In genomic region chr13:67408823-67409222, GRCh38 we compare ENCODE assay signal across 17 cellular contexts.
DNase-seq lines count a peak whose midpoint lies in the region; ATAC-seq, FAIRE-seq and TF ChIP-seq lines count a peak whose summit lies in the region.
"Had no signal": no experiment of that assay in that cellular context is flagged by ENCODE, and none has a peak within 500 bp of the region (broad histone marks: within the 10 kb centered on the region; RNA-seq: fewer than 3 reads in every experiment).

No MANE protein-coding gene starts in this region.

- TF ChIP-seq CTCF in D721Med (IDR thresholded peaks at IDR 0.05; ENCODE audit: insufficient read depth, missing control alignments), result no peak
- TF ChIP-seq CTCF in IMR-90 (conservative IDR thresholded peaks at IDR 0.05; ENCODE audit: low read depth, low read length), result no peak
- TF ChIP-seq CTCF in cardiac fibroblast (IDR thresholded peaks at IDR 0.05; ENCODE audit: low read depth, low read length), result no peak
- no peak for TF ChIP-seq CTCF in right lobe of liver (IDR thresholded peaks at IDR 0.05)
- TF ChIP-seq CTCF in chondrocyte (IDR thresholded peaks at IDR 0.05), result no peak

- in situ Hi-C loops in IMR-90 (cut with MboI; ENCODE audit: low sequenced_read_pairs), result no loop called here

- no peak overlapping the region for H4K8ac ChIP-seq in IMR-90 (ENCODE audit: low read depth in 2 of 2, low read length in 2 of 2)

- H3K9ac ChIP-seq in IMR-90 (ENCODE audit: low read depth, low read length), result no peak overlapping the region
- H3K9ac ChIP-seq: KMS-11, SK-N-SH had no signal

- no CpG with 5 or more reads among the region's 1 CpG for WGBS in IMR-90 (ENCODE audit: extremely low coverage in 2 of 2, insufficient read length in 1 of 2), 2 experiments
- WGBS in right lobe of liver (ENCODE audit: insufficient coverage, low coverage, low lambda C conversion rate, missing lambda C conversion rate), result 13% methylated on average over 1 of the region's 1 CpG

- H2AK5ac ChIP-seq in IMR-90 (ENCODE audit: low read depth, low read length), result no peak overlapping the region

- H3K18ac ChIP-seq in IMR-90 (ENCODE audit: low read depth, low read length), result no peak overlapping the region

- peaks cover 8% of the 10 kb centered on the region for H3K4me1 Mint-ChIP-seq in chondrocyte (ENCODE audit: low read depth)
- no peaks in the 10 kb centered on the region for H3K4me1 Mint-ChIP-seq in stimulated activated naive CD8-positive, alpha-beta T cell treated with anti-CD3 and anti-CD28 coated beads, Interleukin-15, amount 100 ng/mL, for 72 hours

- DNase-seq in D721Med (ENCODE audit: insufficient read length, low spot score) (no peak), IMR-90 (no peak), cardiac fibroblast (ENCODE audit: low read depth in 2 of 2) (peak; percentile 67 to 75), right lobe of liver (no peak), chondrocyte (ENCODE audit: low spot score) (no peak), cerebellar cortex (ENCODE audit: low spot score) (no peak)
- DNase-seq in stimulated activated naive CD8-positive, alpha-beta T cell treated with anti-CD3 and anti-CD28 coated beads, Interleukin-15, amount 100 ng/mL, for 72 hours, result no peak
- DNase-seq: activated CD4-positive, alpha-beta memory T cell treated with anti-CD3 and anti-CD28 coated beads for 36 hours; AML-193; DMS153; NCI-H2081; SK-N-SH; stimulated activated CD4-positive, alpha-beta T cell treated with anti-CD3 and anti-CD28 coated beads, Interleukin-1b, Interleukin-23, amount 100 ng/mL, for 48 hours had no signal

- H3K9me3 ChIP-seq in IMR-90 (ENCODE audit: control insufficient read depth, insufficient read depth, low read length) (no peaks in the 10 kb centered on the region), right lobe of liver (no peaks in the 10 kb centered on the region)
- H3K9me3 ChIP-seq: SK-N-SH, thoracic aorta had no signal

- H3K4ac ChIP-seq in IMR-90 (ENCODE audit: low read depth, low read length), result no peak overlapping the region

- H3K4me1 ChIP-seq in IMR-90 (ENCODE audit: control insufficient read depth, insufficient read depth, low read length), result no peaks in the 10 kb centered on the region
- H3K4me1 ChIP-seq in right lobe of liver, result peaks cover 0 to 6% (median 0%) of the 10 kb centered on the region in 4 donors

- H3K27ac Mint-ChIP-seq in chondrocyte (ENCODE audit: unreplicated experiment), result no peak overlapping the region
- no peak overlapping the region for H3K27ac Mint-ChIP-seq in stimulated activated naive CD8-positive, alpha-beta T cell treated with anti-CD3 and anti-CD28 coated beads, Interleukin-15, amount 100 ng/mL, for 72 hours
- H3K27ac Mint-ChIP-seq: activated CD4-positive, alpha-beta memory T cell treated with anti-CD3 and anti-CD28 coated beads for 36 hours; dendritic cell treated with granulocyte-macrophage colony-stimulating factor and Interleukin-4, amounts not matched to agents 40 ng/mL and 50 ng/mL, for 4 days had no signal

- H4K91ac ChIP-seq in IMR-90 (ENCODE audit: insufficient read depth, low read depth, low read length), result no peak overlapping the region

- H3K36me3 ChIP-seq in IMR-90 (ENCODE audit: control insufficient read depth, insufficient read depth, low read length) (no peaks in the 10 kb centered on the region), right lobe of liver (no peaks in the 10 kb centered on the region)
- H3K36me3 ChIP-seq: thoracic aorta had no signal

- H2BK5ac ChIP-seq in IMR-90 (ENCODE audit: low read depth, low read length, poor library complexity, severe bottlenecking), result no peak overlapping the region

- H3K79me1 ChIP-seq in IMR-90 (ENCODE audit: low read depth in 1 of 2, low read length in 2 of 2), result no peaks in the 10 kb centered on the region

- ATAC-seq in IMR-90 (ENCODE audit: low read depth) (no peak), right lobe of liver (peak; percentile 80 to 91 (median 86)), GM18511 (IDR thresholded peaks at IDR 0.05; ENCODE audit: unreplicated experiment) (no peak)
- ATAC-seq in stimulated activated naive CD8-positive, alpha-beta T cell treated with anti-CD3 and anti-CD28 coated beads, Interleukin-15, amount 100 ng/mL, for 72 hours, result no peak

- H3K27me3 ChIP-seq in IMR-90 (ENCODE audit: control insufficient read depth, insufficient read depth, low read length) (no peaks in the 10 kb centered on the region), right lobe of liver (no peaks in the 10 kb centered on the region)

- H2AK9ac ChIP-seq in IMR-90 (replicated peaks; ENCODE audit: low read depth, low read length, poor library complexity), result no peak overlapping the region

- H2BK20ac ChIP-seq in IMR-90 (ENCODE audit: low read depth, low read length), result no peak overlapping the region

- intact Hi-C loops in IMR-90 (cut with micrococcal nuclease) (no loop called here), right lobe of liver (cut with DNase I) (no loop called here)

- H3K56ac ChIP-seq in IMR-90 (ENCODE audit: extremely low read depth, insufficient read depth, low read length), result no peak overlapping the region

- H3K4me2 ChIP-seq in IMR-90 (ENCODE audit: low read depth, low read length), result no peak overlapping the region
- H3K4me2 ChIP-seq: KMS-11, SK-N-SH had no signal

- POLR2A ChIA-PET in IMR-90 (lab: Charles Lee; ENCODE audit: unreplicated experiment), result no interaction called here

- H3K27ac ChIP-seq in IMR-90 (ENCODE audit: insufficient read depth, low read length) (no peak overlapping the region), right lobe of liver (no peak overlapping the region)
- H3K27ac ChIP-seq: KMS-11, thoracic aorta had no signal

- H2BK15ac ChIP-seq in IMR-90 (ENCODE audit: low read depth, low read length), result no peak overlapping the region

- H4K5ac ChIP-seq in IMR-90 (ENCODE audit: low read depth, low read length), result no peak overlapping the region

- no peak for TF ChIP-seq RAD21 in IMR-90 (IDR thresholded peaks at IDR 0.05; ENCODE audit: low read length)

- H3K4me3 Mint-ChIP-seq in chondrocyte (ENCODE audit: unreplicated experiment), result no peak overlapping the region
- no peak overlapping the region for H3K4me3 Mint-ChIP-seq in stimulated activated naive CD8-positive, alpha-beta T cell treated with anti-CD3 and anti-CD28 coated beads, Interleukin-15, amount 100 ng/mL, for 72 hours
- H3K4me3 Mint-ChIP-seq: activated CD4-positive, alpha-beta memory T cell treated with anti-CD3 and anti-CD28 coated beads for 36 hours; dendritic cell treated with granulocyte-macrophage colony-stimulating factor and Interleukin-4, amounts not matched to agents 40 ng/mL and 50 ng/mL, for 4 days had no signal

- dilution Hi-C loops in IMR-90 (cut with HindIII; ENCODE audit: low sequenced_read_pairs, unreplicated experiment), result no loop called here

- H3K23ac ChIP-seq in IMR-90 (ENCODE audit: low read depth, low read length), result no peak overlapping the region

- no peak overlapping the region for H2AFZ ChIP-seq in IMR-90 (replicated peaks; ENCODE audit: low read length, poor library complexity)

- no peaks in the 10 kb centered on the region for H3K9me3 Mint-ChIP-seq in chondrocyte (ENCODE audit: low read depth)
- no peaks in the 10 kb centered on the region for H3K9me3 Mint-ChIP-seq in stimulated activated naive CD8-positive, alpha-beta T cell treated with anti-CD3 and anti-CD28 coated beads, Interleukin-15, amount 100 ng/mL, for 72 hours
- H3K9me3 Mint-ChIP-seq: activated CD4-positive, alpha-beta memory T cell treated with anti-CD3 and anti-CD28 coated beads for 36 hours; dendritic cell treated with granulocyte-macrophage colony-stimulating factor and Interleukin-4, amounts not matched to agents 40 ng/mL and 50 ng/mL, for 4 days had no signal

- no peaks in the 10 kb centered on the region for H3K9me1 ChIP-seq in IMR-90 (ENCODE audit: insufficient read depth, low read length)

- H3K14ac ChIP-seq in IMR-90 (replicated peaks; ENCODE audit: low read depth, low read length), result no peak overlapping the region

- TF ChIP-seq POLR2A in IMR-90 (IDR thresholded peaks at IDR 0.05; ENCODE audit: low read depth, low read length) (no peak), right lobe of liver (IDR thresholded peaks at IDR 0.05) (no peak)

- H3K27me3 Mint-ChIP-seq in chondrocyte (ENCODE audit: low read depth), result no peaks in the 10 kb centered on the region
- H3K27me3 Mint-ChIP-seq in stimulated activated naive CD8-positive, alpha-beta T cell treated with anti-CD3 and anti-CD28 coated beads, Interleukin-15, amount 100 ng/mL, for 72 hours, result no peaks in the 10 kb centered on the region
- H3K27me3 Mint-ChIP-seq: activated CD4-positive, alpha-beta memory T cell treated with anti-CD3 and anti-CD28 coated beads for 36 hours; dendritic cell treated with granulocyte-macrophage colony-stimulating factor and Interleukin-4, amounts not matched to agents 40 ng/mL and 50 ng/mL, for 4 days had no signal

- H4K20me1 ChIP-seq in IMR-90 (ENCODE audit: insufficient read depth, low read length), result no peaks in the 10 kb centered on the region

- FAIRE-seq in D721Med (lab: Jason Lieb, UNC), result peak; percentile 63

- CTCF ChIA-PET in IMR-90 (lab: Yijun Ruan, JAX), result interaction anchor here (1.0 kb wide), 1 partner anchor 26 kb away, joined by 3 read pairs; no protein-coding TSS in a partner anchor

- H3K4me3 ChIP-seq in IMR-90 (ENCODE audit: insufficient read depth, low read depth, low read length) (no peak overlapping the region), cardiac fibroblast (replicated peaks in 1 of 2; ENCODE audit: low read depth in 2 of 2, low read length in 2 of 2) (no peak overlapping the region), right lobe of liver (no peak overlapping the region)
- H3K4me3 ChIP-seq: thoracic aorta had no signal

- H3K36me3 Mint-ChIP-seq in chondrocyte (ENCODE audit: low read depth), result no peaks in the 10 kb centered on the region
- H3K36me3 Mint-ChIP-seq: activated CD4-positive, alpha-beta memory T cell treated with anti-CD3 and anti-CD28 coated beads for 36 hours had no signal

- H2BK120ac ChIP-seq in IMR-90 (ENCODE audit: low read depth, low read length), result no peak overlapping the region

- BruUV-seq in IMR-90 (replicated peaks; lab: Mats Ljungman, UMichigan), result no TSS peak

TF ChIP-seq in IMR-90, 13 proteins besides CTCF, POLR2A, EP300 and RAD21 (continues in another document):
- no peak for TF ChIP-seq RCOR1 (IDR thresholded peaks at IDR 0.05; ENCODE audit: insufficient replicate concordance, low read length)
- TF ChIP-seq CEBPB (IDR thresholded peaks at IDR 0.05; ENCODE audit: low read depth, low read length), result 0 out of 2 replicates have a peak, but pooled peaks have one; percentile 12
- TF ChIP-seq NFE2L2 (IDR thresholded peaks at IDR 0.05; ENCODE audit: low read depth, low read length), result no peak
- TF ChIP-seq USF2 (IDR thresholded peaks at IDR 0.05; ENCODE audit: low read depth, low read length), result no peak
- TF ChIP-seq RFX5 (IDR thresholded peaks at IDR 0.05; ENCODE audit: low read depth, low read length), result no peak
- TF ChIP-seq MXI1 (IDR thresholded peaks at IDR 0.05; ENCODE audit: borderline replicate concordance, low read depth, low read length), result no peak

Comparison
In these comparisons a context has a peak if more than half of its experiments do, and no peak if none do; other contexts are left out.
1. DNase-seq: peak in cardiac fibroblast (2 of 2); none in D721Med (single experiment), IMR-90 (single experiment), right lobe of liver (0 of 3), chondrocyte (single experiment), cerebellar cortex (single experiment) and stimulated activated naive CD8-positive, alpha-beta T cell treated with anti-CD3 and anti-CD28 coated beads, Interleukin-15, amount 100 ng/mL, for 72 hours (0 of 2).
2. ATAC-seq: peak in right lobe of liver (4 of 4); none in IMR-90 (single experiment), GM18511 (single experiment) and stimulated activated naive CD8-positive, alpha-beta T cell treated with anti-CD3 and anti-CD28 coated beads, Interleukin-15, amount 100 ng/mL, for 72 hours (single experiment).